In the genomic region with DNA sequence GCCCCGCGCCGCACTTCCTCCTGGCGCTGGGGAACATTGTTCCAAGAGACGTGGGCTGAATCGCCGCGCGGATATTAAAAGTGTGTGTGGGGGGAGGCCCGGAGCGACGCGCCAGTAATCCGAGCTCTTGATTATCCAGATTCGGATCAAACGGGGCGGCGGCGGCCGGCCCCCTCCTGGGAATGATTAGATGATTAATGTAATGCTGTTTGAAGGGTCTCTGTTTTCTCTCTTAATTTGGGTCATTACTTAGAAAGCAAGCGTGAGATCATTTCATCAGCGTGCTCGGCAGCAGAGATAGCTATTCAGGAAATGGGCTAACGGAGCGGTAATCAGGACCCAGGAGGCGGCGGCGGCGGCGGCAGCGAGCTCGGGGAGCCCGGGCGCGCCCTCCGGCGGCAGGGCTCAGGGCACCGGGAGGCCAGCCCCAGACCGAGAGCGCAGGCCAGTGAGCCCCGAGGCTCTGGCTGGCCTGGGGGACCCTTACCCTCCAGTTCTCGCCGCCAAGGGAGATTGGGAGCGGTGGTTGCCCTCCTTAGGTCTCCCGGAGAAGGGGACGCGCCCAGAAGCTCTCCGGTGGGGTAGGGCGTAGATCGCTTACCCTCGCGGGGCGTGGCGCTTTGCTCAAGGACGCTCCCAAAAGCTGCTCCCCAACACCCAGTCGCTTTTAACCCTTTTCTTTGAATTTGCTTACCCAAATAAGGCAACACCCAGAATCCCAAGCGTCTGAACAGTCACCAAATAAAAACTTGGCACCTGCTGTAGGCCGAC, we compare ENCODE assay signal across 11 cellular contexts. TPM values are rescaled to one million over a fixed set of nuclear protein-coding genes. Genes with fewer than 3 reads are reported as not detected.
DNase-seq lines count a peak whose midpoint lies in the region; ATAC-seq and TF ChIP-seq lines count a peak whose summit lies in the region.
"Had no signal": no experiment of that assay in that cellular context is flagged by ENCODE, and none has a peak within 500 bp of the region (broad histone marks: within the 10 kb centered on the region; RNA-seq: fewer than 3 reads in every experiment).

No MANE protein-coding gene starts in this region.

- H4K20me1 ChIP-seq in GM23338 (replicated peaks; ENCODE audit: insufficient read depth), result no peaks in the 10 kb centered on the region

- H3K27me3 ChIP-seq in GM23338 (ENCODE audit: insufficient read depth) (peaks cover 100% of the 10 kb centered on the region), NT2/D1 (ENCODE audit: insufficient read depth, insufficient read length) (peaks cover 100% of the 10 kb centered on the region), right cardiac atrium (ENCODE audit: control insufficient read depth, insufficient read depth) (no peaks in the 10 kb centered on the region)

- WGBS in right cardiac atrium, result 2% methylated on average over 58 of the region's 58 CpGs

- H3K27ac ChIP-seq in GM23338 (ENCODE audit: low read depth) (no peak overlapping the region), right cardiac atrium (ENCODE audit: low read length) (no peak overlapping the region)

- no peaks in the 10 kb centered on the region for H3K79me2 ChIP-seq in GM23338 (replicated peaks; ENCODE audit: insufficient read depth)

- TF ChIP-seq CTCF in GM23338 (conservative IDR thresholded peaks at IDR 0.05; ENCODE audit: low read depth in 2 of 2) (peak; percentile 67 to 71), progenitor cell of endocrine pancreas (IDR thresholded peaks at IDR 0.05; ENCODE audit: unreplicated experiment) (peak; percentile 48)

- peaks cover 76% of the 10 kb centered on the region for H3K4me1 ChIP-seq in GM23338 (ENCODE audit: insufficient read depth)
- peaks cover 27% of the 10 kb centered on the region for H3K4me1 ChIP-seq in NT2/D1 (ENCODE audit: insufficient read depth, insufficient read length)
- H3K4me1 ChIP-seq in right cardiac atrium (ENCODE audit: control insufficient read depth, insufficient read depth, low read length), result no peaks in the 10 kb centered on the region

- no peaks in the 10 kb centered on the region for H3K9me3 ChIP-seq in NT2/D1 (ENCODE audit: insufficient read depth, low read length)
- H3K9me3 ChIP-seq in right cardiac atrium (ENCODE audit: control insufficient read depth, low read length), result no peaks in the 10 kb centered on the region

- H3K27ac Mint-ChIP-seq in GM23338, result no peak overlapping the region
- H3K27ac Mint-ChIP-seq in progenitor cell of endocrine pancreas, result no peak overlapping the region
- H3K27ac Mint-ChIP-seq: T-helper 17 cell had no signal

- H3K27me3 Mint-ChIP-seq in GM23338 (ENCODE audit: insufficient read depth, low read depth, poor library complexity) (peaks cover 99% of the 10 kb centered on the region), progenitor cell of endocrine pancreas (peaks cover 97% of the 10 kb centered on the region)

- peak overlapping the region; percentile 29 for H3K9ac ChIP-seq in NT2/D1 (ENCODE audit: insufficient read length, low read depth)

- H3K36me3 Mint-ChIP-seq in GM23338 (ENCODE audit: low read depth) (no peaks in the 10 kb centered on the region), progenitor cell of endocrine pancreas (ENCODE audit: insufficient read depth) (no peaks in the 10 kb centered on the region)

- intact Hi-C loops in right cardiac atrium (cut with DNase I), result no loop called here

- no peaks in the 10 kb centered on the region for H3K36me3 ChIP-seq in GM23338 (ENCODE audit: insufficient read depth)
- H3K36me3 ChIP-seq in NT2/D1 (ENCODE audit: insufficient read depth, insufficient read length, low read length), result no peaks in the 10 kb centered on the region

- H3K4me2 ChIP-seq in GM23338, result peak overlapping the region; percentile 80

- H3K4me1 Mint-ChIP-seq in GM23338 (peaks cover 70% of the 10 kb centered on the region), progenitor cell of endocrine pancreas (ENCODE audit: low read depth) (peaks cover 1% of the 10 kb centered on the region)
- H3K4me1 Mint-ChIP-seq: T-helper 17 cell had no signal

- H3F3A ChIP-seq in GM23338 (replicated peaks; ENCODE audit: low read depth), result peaks cover 28% of the 10 kb centered on the region

- ATAC-seq in GM23338, result peak; percentile 43
- peak in 1 of 2 donors; percentile 34 for ATAC-seq in right cardiac atrium
- no peak for ATAC-seq in GM18858 (IDR thresholded peaks at IDR 0.05; ENCODE audit: unreplicated experiment)
- no peak for ATAC-seq in HG03139 (IDR thresholded peaks at IDR 0.05; ENCODE audit: unreplicated experiment)
- no peak for ATAC-seq in GM21786 (IDR thresholded peaks at IDR 0.05; ENCODE audit: unreplicated experiment)
- ATAC-seq: T-helper 17 cell had no signal

- no peaks in the 10 kb centered on the region; the same call in 2 of the 3 replicates for H3K9me3 Mint-ChIP-seq in GM23338
- no peaks in the 10 kb centered on the region for H3K9me3 Mint-ChIP-seq in progenitor cell of endocrine pancreas (ENCODE audit: low read depth)

- DNase-seq in GM23338 (ENCODE audit: low spot score) (peak; percentile 82), NT2/D1 (ENCODE audit: low read depth, low spot score) (no peak), right cardiac atrium (no peak), progenitor cell of endocrine pancreas (ENCODE audit: low spot score, unreplicated experiment) (no peak), pons (ENCODE audit: low spot score) (no peak)
- DNase-seq: NCI-H1092, T-helper 17 cell had no signal

- peak overlapping the region; percentile 94 for H2AFZ ChIP-seq in GM23338

- no peaks in the 10 kb centered on the region for H3K9me2 ChIP-seq in GM23338 (ENCODE audit: insufficient read depth)

- H3K4me3 ChIP-seq in GM23338 (peak overlapping the region; percentile 63), NT2/D1 (ENCODE audit: insufficient read length, low read depth) (peak overlapping the region; percentile 17), right cardiac atrium (ENCODE audit: low read length) (peak overlapping the region; percentile 28)

- H3K4me3 Mint-ChIP-seq in GM23338 (peak overlapping the region; percentile 74), progenitor cell of endocrine pancreas (ENCODE audit: low read depth) (no peak overlapping the region)
- H3K4me3 Mint-ChIP-seq: T-helper 17 cell had no signal

TF ChIP-seq in GM23338, 12 proteins besides CTCF, POLR2A, EP300 and RAD21:
- TF ChIP-seq NANOG (IDR thresholded peaks at IDR 0.05; ENCODE audit: borderline replicate concordance) (no peak), EZH2 (IDR thresholded peaks at IDR 0.05; ENCODE audit: low read depth, unreplicated experiment) (peak; percentile 69)

RNA-seq across cellular contexts. Expression of a gene that starts 4.5 kb away (rescaled TPM):
- total RNA-seq in GM23338 (2014; rRNA removed; shearing (Covaris generic)), result 0.50 TPM in 1 of 2 replicates, not detected in the other
- 0.10 TPM in 1 of 2 replicates, not detected in the other for polyA plus RNA-seq in GM23338 (2016; fragmentation: Nextera tagmentation; extraction: Ambion mirVana)
- total RNA-seq in right cardiac atrium, result not detected
- not detected for polyA plus RNA-seq in right cardiac atrium
- total RNA-seq in progenitor cell of endocrine pancreas, result not detected in 2 replicates
- total RNA-seq: liver, T-helper 17 cell had no signal
- polyA plus RNA-seq: liver had no signal
